1 cellular context compared by ENCODE assay signal in the genomic region with DNA sequence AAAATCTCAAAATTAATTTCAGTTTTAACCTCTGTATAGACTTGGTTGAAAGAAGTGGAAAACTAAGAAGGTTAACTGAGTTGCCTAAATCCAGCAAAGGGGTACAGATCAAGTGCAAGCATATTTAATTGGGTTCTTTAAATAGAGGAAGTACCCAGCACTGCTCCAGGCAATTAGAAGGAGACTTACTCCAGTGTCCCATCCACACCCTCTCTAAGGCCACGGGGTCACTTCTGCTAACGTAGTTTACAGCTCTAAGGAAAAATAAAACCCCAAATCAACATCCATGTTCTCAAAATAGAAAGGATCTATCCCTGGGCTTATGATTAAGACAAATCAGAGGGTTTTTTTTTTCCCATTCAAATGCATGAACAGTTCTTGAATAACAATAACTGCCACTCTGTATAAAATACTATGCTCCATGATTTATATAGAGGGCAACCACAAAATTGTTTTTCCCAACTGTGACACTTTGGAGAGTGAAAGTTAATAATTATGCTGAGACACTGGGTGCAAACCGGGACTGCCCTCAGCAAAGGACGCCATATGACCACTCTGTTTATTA.
TF ChIP-seq lines count a peak whose summit lies in the region.

No MANE protein-coding gene starts in this region.

TF ChIP-seq in GM12878, 131 proteins besides CTCF, POLR2A, EP300 and RAD21 (continued from another document):
- TF ChIP-seq, protein P1, sequence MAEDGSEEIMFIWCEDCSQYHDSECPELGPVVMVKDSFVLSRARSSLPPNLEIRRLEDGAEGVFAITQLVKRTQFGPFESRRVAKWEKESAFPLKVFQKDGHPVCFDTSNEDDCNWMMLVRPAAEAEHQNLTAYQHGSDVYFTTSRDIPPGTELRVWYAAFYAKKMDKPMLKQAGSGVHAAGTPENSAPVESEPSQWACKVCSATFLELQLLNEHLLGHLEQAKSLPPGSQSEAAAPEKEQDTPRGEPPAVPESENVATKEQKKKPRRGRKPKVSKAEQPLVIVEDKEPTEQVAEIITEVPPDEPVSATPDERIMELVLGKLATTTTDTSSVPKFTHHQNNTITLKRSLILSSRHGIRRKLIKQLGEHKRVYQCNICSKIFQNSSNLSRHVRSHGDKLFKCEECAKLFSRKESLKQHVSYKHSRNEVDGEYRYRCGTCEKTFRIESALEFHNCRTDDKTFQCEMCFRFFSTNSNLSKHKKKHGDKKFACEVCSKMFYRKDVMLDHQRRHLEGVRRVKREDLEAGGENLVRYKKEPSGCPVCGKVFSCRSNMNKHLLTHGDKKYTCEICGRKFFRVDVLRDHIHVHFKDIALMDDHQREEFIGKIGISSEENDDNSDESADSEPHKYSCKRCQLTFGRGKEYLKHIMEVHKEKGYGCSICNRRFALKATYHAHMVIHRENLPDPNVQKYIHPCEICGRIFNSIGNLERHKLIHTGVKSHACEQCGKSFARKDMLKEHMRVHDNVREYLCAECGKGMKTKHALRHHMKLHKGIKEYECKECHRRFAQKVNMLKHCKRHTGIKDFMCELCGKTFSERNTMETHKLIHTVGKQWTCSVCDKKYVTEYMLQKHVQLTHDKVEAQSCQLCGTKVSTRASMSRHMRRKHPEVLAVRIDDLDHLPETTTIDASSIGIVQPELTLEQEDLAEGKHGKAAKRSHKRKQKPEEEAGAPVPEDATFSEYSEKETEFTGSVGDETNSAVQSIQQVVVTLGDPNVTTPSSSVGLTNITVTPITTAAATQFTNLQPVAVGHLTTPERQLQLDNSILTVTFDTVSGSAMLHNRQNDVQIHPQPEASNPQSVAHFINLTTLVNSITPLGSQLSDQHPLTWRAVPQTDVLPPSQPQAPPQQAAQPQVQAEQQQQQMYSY (CRISPR knock-in tag; IDR thresholded peaks at IDR 0.05) = no peak
- TF ChIP-seq, protein P2, sequence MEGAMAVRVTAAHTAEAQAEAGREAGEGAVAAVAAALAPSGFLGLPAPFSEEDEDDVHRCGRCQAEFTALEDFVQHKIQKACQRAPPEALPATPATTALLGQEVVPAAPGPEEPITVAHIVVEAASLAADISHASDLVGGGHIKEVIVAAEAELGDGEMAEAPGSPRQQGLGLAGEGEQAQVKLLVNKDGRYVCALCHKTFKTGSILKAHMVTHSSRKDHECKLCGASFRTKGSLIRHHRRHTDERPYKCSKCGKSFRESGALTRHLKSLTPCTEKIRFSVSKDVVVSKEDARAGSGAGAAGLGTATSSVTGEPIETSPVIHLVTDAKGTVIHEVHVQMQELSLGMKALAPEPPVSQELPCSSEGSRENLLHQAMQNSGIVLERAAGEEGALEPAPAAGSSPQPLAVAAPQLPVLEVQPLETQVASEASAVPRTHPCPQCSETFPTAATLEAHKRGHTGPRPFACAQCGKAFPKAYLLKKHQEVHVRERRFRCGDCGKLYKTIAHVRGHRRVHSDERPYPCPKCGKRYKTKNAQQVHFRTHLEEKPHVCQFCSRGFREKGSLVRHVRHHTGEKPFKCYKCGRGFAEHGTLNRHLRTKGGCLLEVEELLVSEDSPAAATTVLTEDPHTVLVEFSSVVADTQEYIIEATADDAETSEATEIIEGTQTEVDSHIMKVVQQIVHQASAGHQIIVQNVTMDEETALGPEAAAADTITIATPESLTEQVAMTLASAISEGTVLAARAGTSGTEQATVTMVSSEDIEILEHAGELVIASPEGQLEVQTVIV (IDR thresholded peaks at IDR 0.05; ENCODE audit: borderline replicate concordance, partially characterized antibody) = no peak
- TF ChIP-seq CREM (IDR thresholded peaks at IDR 0.05; ENCODE audit: low read depth) (no peak), ETV6 (conservative IDR thresholded peaks at IDR 0.05 in 1 of 2, IDR thresholded peaks at IDR 0.05 in 1 of 2; ENCODE audit: borderline replicate concordance in 1 of 2, low read depth in 1 of 2) (no peak), BHLHE40 (IDR thresholded peaks at IDR 0.05; ENCODE audit: borderline replicate concordance in 1 of 2, low read depth in 2 of 2, low read length in 1 of 2) (no peak), CHD4 (IDR thresholded peaks at IDR 0.05) (no peak), KAT2A (conservative IDR thresholded peaks at IDR 0.05; ENCODE audit: control insufficient read depth, low read depth, low read length) (no peak), MEF2B (IDR thresholded peaks at IDR 0.05; ENCODE audit: partially characterized antibody, poor library complexity, severe bottlenecking) (no peak), SMC3 (IDR thresholded peaks at IDR 0.05; ENCODE audit: borderline replicate concordance, low read length) (no peak), EED (IDR thresholded peaks at IDR 0.05; ENCODE audit: low read depth) (no peak), PAX5 (IDR thresholded peaks at IDR 0.05; ENCODE audit: borderline replicate concordance, low read depth, low read length) (no peak), STAT3 (IDR thresholded peaks at IDR 0.05; ENCODE audit: low read depth, low read length) (no peak), TARDBP (IDR thresholded peaks at IDR 0.05; ENCODE audit: borderline replicate concordance) (no peak)
- TF ChIP-seq, protein P3, sequence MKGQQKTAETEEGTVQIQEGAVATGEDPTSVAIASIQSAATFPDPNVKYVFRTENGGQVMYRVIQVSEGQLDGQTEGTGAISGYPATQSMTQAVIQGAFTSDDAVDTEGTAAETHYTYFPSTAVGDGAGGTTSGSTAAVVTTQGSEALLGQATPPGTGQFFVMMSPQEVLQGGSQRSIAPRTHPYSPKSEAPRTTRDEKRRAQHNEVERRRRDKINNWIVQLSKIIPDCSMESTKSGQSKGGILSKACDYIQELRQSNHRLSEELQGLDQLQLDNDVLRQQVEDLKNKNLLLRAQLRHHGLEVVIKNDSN (IDR thresholded peaks at IDR 0.05; ENCODE audit: borderline replicate concordance, extremely low read length, insufficient read depth, low read depth, low read length) = no peak
- TF ChIP-seq, protein P4, sequence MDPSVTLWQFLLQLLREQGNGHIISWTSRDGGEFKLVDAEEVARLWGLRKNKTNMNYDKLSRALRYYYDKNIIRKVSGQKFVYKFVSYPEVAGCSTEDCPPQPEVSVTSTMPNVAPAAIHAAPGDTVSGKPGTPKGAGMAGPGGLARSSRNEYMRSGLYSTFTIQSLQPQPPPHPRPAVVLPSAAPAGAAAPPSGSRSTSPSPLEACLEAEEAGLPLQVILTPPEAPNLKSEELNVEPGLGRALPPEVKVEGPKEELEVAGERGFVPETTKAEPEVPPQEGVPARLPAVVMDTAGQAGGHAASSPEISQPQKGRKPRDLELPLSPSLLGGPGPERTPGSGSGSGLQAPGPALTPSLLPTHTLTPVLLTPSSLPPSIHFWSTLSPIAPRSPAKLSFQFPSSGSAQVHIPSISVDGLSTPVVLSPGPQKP (IDR thresholded peaks at IDR 0.05; ENCODE audit: low read depth, low read length) = no peak
- TF ChIP-seq, protein P5, sequence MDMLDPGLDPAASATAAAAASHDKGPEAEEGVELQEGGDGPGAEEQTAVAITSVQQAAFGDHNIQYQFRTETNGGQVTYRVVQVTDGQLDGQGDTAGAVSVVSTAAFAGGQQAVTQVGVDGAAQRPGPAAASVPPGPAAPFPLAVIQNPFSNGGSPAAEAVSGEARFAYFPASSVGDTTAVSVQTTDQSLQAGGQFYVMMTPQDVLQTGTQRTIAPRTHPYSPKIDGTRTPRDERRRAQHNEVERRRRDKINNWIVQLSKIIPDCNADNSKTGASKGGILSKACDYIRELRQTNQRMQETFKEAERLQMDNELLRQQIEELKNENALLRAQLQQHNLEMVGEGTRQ (IDR thresholded peaks at IDR 0.05; ENCODE audit: borderline replicate concordance, low read depth, low read length) = no peak
